Comparison of ENCODE assay signal across 8 cellular contexts in the genomic region with DNA sequence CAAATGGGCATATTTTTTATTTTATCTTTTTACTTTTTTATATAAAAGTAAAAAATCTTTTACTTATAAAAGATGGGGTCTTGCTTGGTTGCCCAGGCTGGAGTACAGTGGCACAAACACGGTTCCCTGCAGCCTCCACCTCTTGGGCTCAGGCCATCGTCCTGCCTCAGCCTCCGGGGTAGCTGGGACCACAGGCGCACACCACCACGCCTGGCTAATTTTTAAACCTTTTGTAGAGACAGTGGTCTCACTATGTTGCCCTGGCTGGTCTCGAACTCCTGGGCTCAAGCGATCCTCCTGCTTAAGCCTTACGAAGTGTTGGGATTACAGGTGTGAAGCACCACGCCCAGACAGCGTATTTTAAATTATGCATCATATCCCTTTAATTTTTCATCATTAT. TPM values are rescaled to one million over a fixed set of nuclear protein-coding genes. Genes with fewer than 3 reads are reported as not detected.
A peak's percentile ranks its signal among the peaks of the same experiment; 100 is the strongest.
DNase-seq lines count a peak whose midpoint lies in the region; ATAC-seq, FAIRE-seq and TF ChIP-seq lines count a peak whose summit lies in the region.

No MANE protein-coding gene starts in this region.

- no peak for FAIRE-seq in HepG2 (lab: Jason Lieb, UNC)

- POLR2A ChIA-PET in activated CD4-positive, alpha-beta T cell treated with anti-CD3 and anti-CD28 coated beads for 36 hours (lab: Charles Lee): no interaction called here
- POLR2A ChIA-PET in HepG2 (lab: Yijun Ruan, JAX): interaction anchor here (0.7 to 11.8 kb wide), 6 partner anchors 9 to 107 kb away, joined by 3 to 303 read pairs (median 6); partner anchors contain the start of gene GPR157
- POLR2A ChIA-PET in HEK293T (lab: Yijun Ruan, JAX): interaction anchor here (0.6 to 1.8 kb wide), 3 partner anchors 10 to 231 kb away, joined by 3 to 8 read pairs (median 5); no protein-coding TSS in a partner anchor

- H3K79me2 ChIP-seq in HepG2 (ENCODE audit: insufficient read depth, low read length): peaks cover 9% of the 10 kb centered on the region

- peaks cover 3% of the 10 kb centered on the region for H3K36me3 Mint-ChIP-seq in activated CD4-positive, alpha-beta T cell treated with anti-CD3 and anti-CD28 coated beads for 36 hours (ENCODE audit: low read depth)

- no peaks in the 10 kb centered on the region for H4K20me1 ChIP-seq in HepG2 (ENCODE audit: insufficient read depth, low read length)

- no peaks in the 10 kb centered on the region for H3K27me3 Mint-ChIP-seq in activated CD4-positive, alpha-beta T cell treated with anti-CD3 and anti-CD28 coated beads for 36 hours

- no peak for TF ChIP-seq RAD21 in HepG2 (CRISPR knock-in tag; IDR thresholded peaks at IDR 0.05)

- TF ChIP-seq EP300 in HepG2 (IDR thresholded peaks at IDR 0.05; ENCODE audit: low read depth in 2 of 2, low read length in 2 of 2) (no peak), HepG2 (CRISPR knock-in tag; IDR thresholded peaks at IDR 0.05; ENCODE audit: borderline replicate concordance) (no peak)

- TF ChIP-seq CTCF in HepG2 (CRISPR knock-in tag; IDR thresholded peaks at IDR 0.05) (no peak), thoracic aorta (IDR thresholded peaks at IDR 0.05) (no peak)

- CTCF ChIA-PET in activated CD4-positive, alpha-beta T cell treated with anti-CD3 and anti-CD28 coated beads for 36 hours (lab: Charles Lee): interaction anchor here (0.7 to 1.8 kb wide), 4 partner anchors 38 to 256 kb away, joined by 3 to 5 read pairs (median 4); no protein-coding TSS in a partner anchor
- CTCF ChIA-PET in HepG2 (lab: Yijun Ruan, JAX; ENCODE audit: low intra/inter-chr PET ratio, low total read pairs) (no interaction called here), HEK293T (lab: Yijun Ruan, JAX) (interaction anchor here (1.6 kb wide), 1 partner anchor 273 kb away, joined by 3 read pairs; no protein-coding TSS in a partner anchor)

- H3K9me3 ChIP-seq in adipocyte (ENCODE audit: control insufficient read depth, low read length): no peaks in the 10 kb centered on the region
- no peaks in the 10 kb centered on the region for H3K9me3 ChIP-seq in HepG2 (ENCODE audit: low read length)
- H3K9me3 ChIP-seq in thoracic aorta: no peaks in the 10 kb centered on the region

- no peak for ATAC-seq in activated CD4-positive, alpha-beta T cell treated with anti-CD3 and anti-CD28 coated beads for 36 hours
- ATAC-seq in HepG2: no peak
- ATAC-seq in thoracic aorta (ENCODE audit: insufficient number of reproducible peaks, low FRiP score, low read depth): no peak
- no peak for ATAC-seq in HG03039 (IDR thresholded peaks at IDR 0.05; ENCODE audit: unreplicated experiment)
- ATAC-seq in GM21367 (IDR thresholded peaks at IDR 0.05; ENCODE audit: unreplicated experiment): no peak

- H3K9me3 Mint-ChIP-seq in activated CD4-positive, alpha-beta T cell treated with anti-CD3 and anti-CD28 coated beads for 36 hours (ENCODE audit: low read depth): no peaks in the 10 kb centered on the region

- H3K27ac ChIP-seq in HepG2 (ENCODE audit: extremely low read length, insufficient read depth, low read length) (peak overlapping the region; percentile 92), thoracic aorta (peak overlapping the region; percentile 92 to 94)

- H3K27me3 ChIP-seq in adipocyte (replicated peaks; ENCODE audit: control insufficient read depth, insufficient read depth, low read length) (no peaks in the 10 kb centered on the region), HepG2 (ENCODE audit: control insufficient read depth in 1 of 2, insufficient read depth in 2 of 2, low read length in 2 of 2) (no peaks in the 10 kb centered on the region; a peak in 1 of 5 replicates), thoracic aorta (replicated peaks; ENCODE audit: insufficient read depth) (no peaks in the 10 kb centered on the region)

- H3K36me3 ChIP-seq in adipocyte (ENCODE audit: control insufficient read depth, insufficient read depth, low read length, severe bottlenecking) (no peaks in the 10 kb centered on the region), HepG2 (replicated peaks in 1 of 2; ENCODE audit: control insufficient read depth in 1 of 2, insufficient read depth in 2 of 2, low read length in 2 of 2) (no peaks in the 10 kb centered on the region), thoracic aorta (no peaks in the 10 kb centered on the region)

- H3K4me1 ChIP-seq in adipocyte (ENCODE audit: control insufficient read depth, insufficient read depth, low read length): peaks cover 66% of the 10 kb centered on the region
- peaks cover 85% of the 10 kb centered on the region for H3K4me1 ChIP-seq in HepG2 (ENCODE audit: insufficient read depth, low read length)
- H3K4me1 ChIP-seq in thoracic aorta (ENCODE audit: control insufficient read depth in 1 of 2, low read depth in 2 of 2): peaks cover 44 to 75% of the 10 kb centered on the region in 2 donors

- no peak for TF ChIP-seq POLR2A in HepG2 (IDR thresholded peaks at IDR 0.05; ENCODE audit: insufficient read depth in 1 of 2, low read depth in 2 of 2, low read length in 2 of 2)

- DNase-seq in activated CD4-positive, alpha-beta T cell treated with anti-CD3 and anti-CD28 coated beads for 36 hours: no peak
- DNase-seq in activated CD4-positive, alpha-beta T cell treated with anti-CD3 and anti-CD28 coated beads, Interleukin-2, amount 50 U/mL, for 1 hour: no peak
- DNase-seq in adipocyte (ENCODE audit: low read depth) (no peak), HepG2 (ENCODE audit: low spot score) (no peak), thoracic aorta (ENCODE audit: low spot score) (no peak), HEK293T (ENCODE audit: extremely low spot score) (no peak)

- peak overlapping the region; percentile 82 for H3K4me3 Mint-ChIP-seq in activated CD4-positive, alpha-beta T cell treated with anti-CD3 and anti-CD28 coated beads for 36 hours

- H3K4me3 ChIP-seq in adipocyte (ENCODE audit: low read length) (peak overlapping the region; percentile 85), HepG2 (replicated peaks in 1 of 3; ENCODE audit: insufficient read depth in 1 of 3, low read depth in 2 of 3, low read length in 3 of 3) (peak overlapping the region; percentile 78 to 84 (median 83)), thoracic aorta (peak overlapping the region; percentile 84)

- 69% methylated on average over 10 of the region's 10 CpGs for WGBS in HepG2 (ENCODE audit: low lambda C conversion rate)

- H3K4me2 ChIP-seq in HepG2 (ENCODE audit: low read depth, low read length): peak overlapping the region; percentile 95

- no peak overlapping the region for H2AFZ ChIP-seq in HepG2 (ENCODE audit: low read length)

- H3K4me1 Mint-ChIP-seq in activated CD4-positive, alpha-beta T cell treated with anti-CD3 and anti-CD28 coated beads for 36 hours: peaks cover 48% of the 10 kb centered on the region

- H3K27ac Mint-ChIP-seq in activated CD4-positive, alpha-beta T cell treated with anti-CD3 and anti-CD28 coated beads for 36 hours: peak overlapping the region; percentile 77

- peak overlapping the region; percentile 91 for H3K9ac ChIP-seq in adipocyte (ENCODE audit: low read length)
- peak overlapping the region; percentile 98 for H3K9ac ChIP-seq in HepG2 (ENCODE audit: insufficient read depth, low read depth, low read length)

- TSS peak; percentile 54 for BruUV-seq in HepG2 (replicated peaks; lab: Mats Ljungman, UMichigan)

- intact Hi-C loops in activated CD4-positive, alpha-beta T cell treated with anti-CD3 and anti-CD28 coated beads for 36 hours (cut with DNase I, micrococcal nuclease): loop anchor here in 1 of 2 experiments (2.0 to 10.0 kb wide), 2 partner anchors 39 to 589 kb away; partner anchors contain the start of gene CLSTN1
- intact Hi-C loops in HepG2 (cut with micrococcal nuclease; ENCODE audit: unreplicated experiment): no loop called here

- in situ Hi-C loops in HepG2 (cut with HindIII; ENCODE audit: extremely low pct_ligation_motif_present, low pct_unique_long_range_greater_than_20kb): no loop called here

RNA-seq across cellular contexts. Expression of gene H6PD, which starts 1.0 kb away (rescaled TPM):
- 1 to 10 TPM; 8.8 to 9.6 TPM for total RNA-seq in activated CD4-positive, alpha-beta T cell treated with anti-CD3 and anti-CD28 coated beads for 36 hours
- total RNA-seq in HepG2 (2016; rRNA removed; fragmentation: Illumina TruSeq; extraction: Trizol) (6.3 and 9.3 TPM in 2 replicates), thoracic aorta (10 to 100 TPM; 57.8 to 80.6 TPM)
- total RNA-seq in HepG2 (2016; cell fraction: cytosol; rRNA removed; fragmentation: Illumina TruSeq; extraction: Trizol; ENCODE audit: low read depth): 0.79 and 0.81 TPM in 2 replicates
- 5.4 and 9.4 TPM in 2 replicates for total RNA-seq in HepG2 (2016; cell fraction: insoluble cytoplasmic fraction; rRNA removed; fragmentation: Illumina TruSeq; extraction: Trizol)
- total RNA-seq in HepG2 (2016; cell fraction: membrane; rRNA removed; fragmentation: Illumina TruSeq; extraction: Trizol): 2.5 TPM in 2 replicates
- total RNA-seq in HepG2 (2016; cell fraction: nucleus; rRNA removed; fragmentation: Illumina TruSeq; extraction: Trizol): 10.0 and 12.1 TPM in 2 replicates
- polyA plus RNA-seq in HepG2 (2011; rRNA removed): 14.1 and 21.5 TPM in 2 replicates
- polyA plus RNA-seq in HepG2 (2011; cell fraction: cytosol; rRNA removed): 13.3 and 14.5 TPM in 2 replicates
- polyA plus RNA-seq in HepG2 (2011; cell fraction: nucleus; rRNA removed): 26.3 and 26.5 TPM in 2 replicates
- 10.8 and 11.1 TPM in 2 replicates for polyA plus RNA-seq in HepG2 (2012)
- polyA plus RNA-seq in HepG2 (2016; cell fraction: cytosol; fragmentation: Illumina TruSeq; extraction: Trizol; ENCODE audit: low read depth): 0.36 TPM in 2 replicates
- 4.2 and 4.6 TPM in 2 replicates for polyA plus RNA-seq in HepG2 (2016; cell fraction: insoluble cytoplasmic fraction; fragmentation: Illumina TruSeq; extraction: Trizol; ENCODE audit: low read depth)
- 0.93 and 0.94 TPM in 2 replicates for polyA plus RNA-seq in HepG2 (2016; cell fraction: membrane; fragmentation: Illumina TruSeq; extraction: Trizol; ENCODE audit: low read depth)
- polyA plus RNA-seq in HepG2 (2016; cell fraction: nucleus; fragmentation: Illumina TruSeq; extraction: Trizol; ENCODE audit: insufficient read depth, low read depth): 15.4 and 16.8 TPM in 2 replicates
- polyA minus RNA-seq in HepG2 (2011; rRNA and poly(A)+ RNA removed; ENCODE audit: low replicate concordance): 2.9 and 31.0 TPM in 2 replicates
- 14.3 and 18.7 TPM in 2 replicates for polyA minus RNA-seq in HepG2 (2011; cell fraction: cytosol; rRNA and poly(A)+ RNA removed)
- polyA minus RNA-seq in HepG2 (2011; cell fraction: nucleus; rRNA and poly(A)+ RNA removed): 7.9 and 11.3 TPM in 2 replicates

RNA-seq across cellular contexts. Expression of gene SPSB1, which starts 57.1 kb away (rescaled TPM):
- total RNA-seq in activated CD4-positive, alpha-beta T cell treated with anti-CD3 and anti-CD28 coated beads for 36 hours: 1 to 10 TPM; 5.7 to 6.8 TPM
- total RNA-seq in HepG2 (2016; rRNA removed; fragmentation: Illumina TruSeq; extraction: Trizol) (5.0 and 7.1 TPM in 2 replicates), thoracic aorta (100 to 1,000 TPM; 107 to 171 TPM)
- 2.4 and 2.5 TPM in 2 replicates for total RNA-seq in HepG2 (2016; cell fraction: cytosol; rRNA removed; fragmentation: Illumina TruSeq; extraction: Trizol; ENCODE audit: low read depth)
- total RNA-seq in HepG2 (2016; cell fraction: insoluble cytoplasmic fraction; rRNA removed; fragmentation: Illumina TruSeq; extraction: Trizol): 5.2 and 5.8 TPM in 2 replicates
- 4.4 and 5.9 TPM in 2 replicates for total RNA-seq in HepG2 (2016; cell fraction: membrane; rRNA removed; fragmentation: Illumina TruSeq; extraction: Trizol)
- 4.3 and 4.4 TPM in 2 replicates for total RNA-seq in HepG2 (2016; cell fraction: nucleus; rRNA removed; fragmentation: Illumina TruSeq; extraction: Trizol)
- 8.0 and 10.9 TPM in 2 replicates for polyA plus RNA-seq in HepG2 (2011; rRNA removed)
- 8.1 and 8.5 TPM in 2 replicates for polyA plus RNA-seq in HepG2 (2011; cell fraction: cytosol; rRNA removed)
- 5.1 TPM in 2 replicates for polyA plus RNA-seq in HepG2 (2011; cell fraction: nucleus; rRNA removed)
- 4.0 and 7.7 TPM in 2 replicates for polyA plus RNA-seq in HepG2 (2012)
- 1.9 and 2.2 TPM in 2 replicates for polyA plus RNA-seq in HepG2 (2016; cell fraction: cytosol; fragmentation: Illumina TruSeq; extraction: Trizol; ENCODE audit: low read depth)
- 7.3 and 7.8 TPM in 2 replicates for polyA plus RNA-seq in HepG2 (2016; cell fraction: insoluble cytoplasmic fraction; fragmentation: Illumina TruSeq; extraction: Trizol; ENCODE audit: low read depth)
- polyA plus RNA-seq in HepG2 (2016; cell fraction: membrane; fragmentation: Illumina TruSeq; extraction: Trizol; ENCODE audit: low read depth): 3.9 and 4.2 TPM in 2 replicates
- 3.9 and 4.4 TPM in 2 replicates for polyA plus RNA-seq in HepG2 (2016; cell fraction: nucleus; fragmentation: Illumina TruSeq; extraction: Trizol; ENCODE audit: insufficient read depth, low read depth)
- 9.2 and 17.1 TPM in 2 replicates for polyA minus RNA-seq in HepG2 (2011; rRNA and poly(A)+ RNA removed; ENCODE audit: low replicate concordance)
- polyA minus RNA-seq in HepG2 (2011; cell fraction: cytosol; rRNA and poly(A)+ RNA removed): 3.6 and 6.4 TPM in 2 replicates
- polyA minus RNA-seq in HepG2 (2011; cell fraction: nucleus; rRNA and poly(A)+ RNA removed): 3.1 and 4.2 TPM in 2 replicates

Comparison
In these comparisons a context has a peak if more than half of its experiments do, and no peak if none do; other contexts are left out.
1. RNA of gene SPSB1, which starts 57.1 kb away (total RNA-seq): 107 to 171 TPM in thoracic aorta; 5.7 to 6.8 TPM in activated CD4-positive, alpha-beta T cell treated with anti-CD3 and anti-CD28 coated beads for 36 hours and 2.4 to 7.1 TPM in HepG2; every median in the first group is over 10 times any median in the second.
2. Peak in every context shown above with its lines, with median percentiles within 50 percentile points of each other: H3K4me3 ChIP-seq.